ENCODE assay signal across 10 cellular contexts in genomic region chr11:69008774-69009440, GRCh38. TPM values are rescaled to one million over a fixed set of nuclear protein-coding genes. Genes with fewer than 3 reads are reported as not detected.
A peak's percentile ranks its signal among the peaks of the same experiment; 100 is the strongest.
DNase-seq lines count a peak whose midpoint lies in the region; ATAC-seq, FAIRE-seq and TF ChIP-seq lines count a peak whose summit lies in the region.
"Had no signal": no experiment of that assay in that cellular context is flagged by ENCODE, and none has a peak within 500 bp of the region (broad histone marks: within the 10 kb centered on the region; RNA-seq: fewer than 3 reads in every experiment).

No MANE protein-coding gene starts in this region.

- no peaks in the 10 kb centered on the region for H3K27me3 ChIP-seq in osteoblast (ENCODE audit: insufficient read depth, low read length)

- CTCF ChIA-PET in WTC11 (lab: Charles Lee) = interaction anchor here (0.9 to 1.7 kb wide), 2 partner anchors 12 to 35 kb away, joined by 3 to 6 read pairs; no protein-coding TSS in a partner anchor

- peak; percentile 70 for FAIRE-seq in RCC 7860 (lab: Jason Lieb, UNC)

- H3K9me3 ChIP-seq in osteoblast (ENCODE audit: low read depth, low read length) = no peaks in the 10 kb centered on the region

- H3K36me3 ChIP-seq in osteoblast (ENCODE audit: insufficient read depth, low read length) = peaks cover 3% of the 10 kb centered on the region

- H3K27ac Mint-ChIP-seq in WTC11 = no peak overlapping the region
- H3K27ac Mint-ChIP-seq: activated naive CD8-positive, alpha-beta T cell had no signal

- no peaks in the 10 kb centered on the region for H4K20me1 ChIP-seq in osteoblast (ENCODE audit: insufficient read depth, low read length)

- DNase-seq in COLO829 (ENCODE audit: low spot score) (peak; percentile 69), RCC 7860 (ENCODE audit: low spot score) (peak; percentile 84), fibroblast of peridontal ligament (ENCODE audit: extremely low read depth) (peak; percentile 95), osteoblast (ENCODE audit: insufficient read length, low spot score, missing footprints) (peak; percentile 100), cerebellum (ENCODE audit: low spot score) (no peak), WTC11 (ENCODE audit: low spot score) (no peak), retina (no peak), NAMALWA (ENCODE audit: low spot score) (no peak)
- DNase-seq: GDM1 had no signal

- peak overlapping the region; percentile 44 for H3K4me2 ChIP-seq in osteoblast (ENCODE audit: insufficient read depth, low read length)

- H3K4me1 ChIP-seq in osteoblast (ENCODE audit: insufficient read depth, low read length) = peaks cover 59% of the 10 kb centered on the region

- peak overlapping the region; percentile 85 for H3K27ac ChIP-seq in osteoblast (ENCODE audit: low read depth, low read length)

- POLR2A ChIA-PET in WTC11 (lab: Charles Lee) = no interaction called here

- peaks cover 30% of the 10 kb centered on the region for H3K4me1 Mint-ChIP-seq in WTC11

- H3K9me3 Mint-ChIP-seq in WTC11 = no peaks in the 10 kb centered on the region

- no peak for ATAC-seq in WTC11

- no peaks in the 10 kb centered on the region for H3K36me3 Mint-ChIP-seq in WTC11
- H3K36me3 Mint-ChIP-seq: activated naive CD8-positive, alpha-beta T cell had no signal

- H3K4me3 Mint-ChIP-seq in WTC11 = no peak overlapping the region
- H3K4me3 Mint-ChIP-seq: activated naive CD8-positive, alpha-beta T cell had no signal

- H2AFZ ChIP-seq in osteoblast (ENCODE audit: low read length) = no peak overlapping the region

- H3K27me3 Mint-ChIP-seq in WTC11 (ENCODE audit: low read depth) = peaks cover 5% of the 10 kb centered on the region

- TF ChIP-seq CTCF in osteoblast (IDR thresholded peaks at IDR 0.05; ENCODE audit: extremely low read depth, low read depth, low read length) (no peak), WTC11 (IDR thresholded peaks at IDR 0.05) (no peak)

- peak overlapping the region; percentile 25 for H3K4me3 ChIP-seq in osteoblast (ENCODE audit: insufficient read depth, low read length)

- H3K79me2 ChIP-seq in osteoblast (ENCODE audit: insufficient read depth, low read length) = peaks cover 13% of the 10 kb centered on the region

TF ChIP-seq in WTC11, 78 proteins besides CTCF, POLR2A, EP300 and RAD21:
- TF ChIP-seq, protein P1, sequence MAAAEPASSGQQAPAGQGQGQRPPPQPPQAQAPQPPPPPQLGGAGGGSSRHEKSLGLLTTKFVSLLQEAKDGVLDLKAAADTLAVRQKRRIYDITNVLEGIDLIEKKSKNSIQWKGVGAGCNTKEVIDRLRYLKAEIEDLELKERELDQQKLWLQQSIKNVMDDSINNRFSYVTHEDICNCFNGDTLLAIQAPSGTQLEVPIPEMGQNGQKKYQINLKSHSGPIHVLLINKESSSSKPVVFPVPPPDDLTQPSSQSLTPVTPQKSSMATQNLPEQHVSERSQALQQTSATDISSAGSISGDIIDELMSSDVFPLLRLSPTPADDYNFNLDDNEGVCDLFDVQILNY (CRISPR knock-in tag; IDR thresholded peaks at IDR 0.05) = no peak
- TF ChIP-seq, protein P2, sequence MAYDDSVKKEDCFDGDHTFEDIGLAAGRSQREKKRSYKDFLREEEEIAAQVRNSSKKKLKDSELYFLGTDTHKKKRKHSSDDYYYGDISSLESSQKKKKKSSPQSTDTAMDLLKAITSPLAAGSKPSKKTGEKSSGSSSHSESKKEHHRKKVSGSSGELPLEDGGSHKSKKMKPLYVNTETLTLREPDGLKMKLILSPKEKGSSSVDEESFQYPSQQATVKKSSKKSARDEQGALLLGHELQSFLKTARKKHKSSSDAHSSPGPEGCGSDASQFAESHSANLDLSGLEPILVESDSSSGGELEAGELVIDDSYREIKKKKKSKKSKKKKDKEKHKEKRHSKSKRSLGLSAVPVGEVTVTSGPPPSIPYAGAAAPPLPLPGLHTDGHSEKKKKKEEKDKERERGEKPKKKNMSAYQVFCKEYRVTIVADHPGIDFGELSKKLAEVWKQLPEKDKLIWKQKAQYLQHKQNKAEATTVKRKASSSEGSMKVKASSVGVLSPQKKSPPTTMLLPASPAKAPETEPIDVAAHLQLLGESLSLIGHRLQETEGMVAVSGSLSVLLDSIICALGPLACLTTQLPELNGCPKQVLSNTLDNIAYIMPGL (CRISPR knock-in tag; IDR thresholded peaks at IDR 0.05) = no peak
- TF ChIP-seq ERG (CRISPR knock-in tag; IDR thresholded peaks at IDR 0.05) (no peak), SMAD3 (CRISPR knock-in tag; IDR thresholded peaks at IDR 0.05; ENCODE audit: borderline replicate concordance) (no peak), ZSCAN18 (CRISPR knock-in tag; IDR thresholded peaks at IDR 0.05) (no peak)
- TF ChIP-seq, protein P3, sequence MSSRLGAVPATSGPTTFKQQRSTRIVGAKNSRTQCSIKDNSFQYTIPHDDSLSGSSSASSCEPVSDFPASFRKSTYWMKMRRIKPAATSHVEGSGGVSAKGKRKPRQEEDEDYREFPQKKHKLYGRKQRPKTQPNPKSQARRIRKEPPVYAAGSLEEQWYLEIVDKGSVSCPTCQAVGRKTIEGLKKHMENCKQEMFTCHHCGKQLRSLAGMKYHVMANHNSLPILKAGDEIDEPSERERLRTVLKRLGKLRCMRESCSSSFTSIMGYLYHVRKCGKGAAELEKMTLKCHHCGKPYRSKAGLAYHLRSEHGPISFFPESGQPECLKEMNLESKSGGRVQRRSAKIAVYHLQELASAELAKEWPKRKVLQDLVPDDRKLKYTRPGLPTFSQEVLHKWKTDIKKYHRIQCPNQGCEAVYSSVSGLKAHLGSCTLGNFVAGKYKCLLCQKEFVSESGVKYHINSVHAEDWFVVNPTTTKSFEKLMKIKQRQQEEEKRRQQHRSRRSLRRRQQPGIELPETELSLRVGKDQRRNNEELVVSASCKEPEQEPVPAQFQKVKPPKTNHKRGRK (CRISPR knock-in tag; IDR thresholded peaks at IDR 0.05; ENCODE audit: borderline replicate concordance) = no peak
- TF ChIP-seq, protein P4, sequence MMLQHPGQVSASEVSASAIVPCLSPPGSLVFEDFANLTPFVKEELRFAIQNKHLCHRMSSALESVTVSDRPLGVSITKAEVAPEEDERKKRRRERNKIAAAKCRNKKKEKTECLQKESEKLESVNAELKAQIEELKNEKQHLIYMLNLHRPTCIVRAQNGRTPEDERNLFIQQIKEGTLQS (CRISPR knock-in tag; conservative IDR thresholded peaks at IDR 0.05) = no peak

RNA-seq across cellular contexts. Expression of gene MRGPRF, which starts 4.1 kb away (rescaled TPM):
- total RNA-seq in osteoblast (39.4 and 41.5 TPM in 2 replicates), cerebellum (2.0 TPM), WTC11 (2021) (3.8 to 6.5 TPM (median 5.5 TPM) in 3 replicates)

RNA-seq across cellular contexts. Expression of gene MRGPRD, which starts 28.1 kb away (rescaled TPM):
- total RNA-seq in osteoblast (not detected in 2 replicates), cerebellum (not detected), WTC11 (2021) (not detected in 3 replicates)

RNA-seq across cellular contexts. Expression of gene TPCN2, which starts 39.8 kb away (rescaled TPM):
- total RNA-seq in osteoblast = 14.1 and 17.4 TPM in 2 replicates
- total RNA-seq in cerebellum = 14.2 TPM
- total RNA-seq in WTC11 (2021) = 20.2 to 24.6 TPM (median 22.0 TPM) in 3 replicates

Comparison
In these comparisons a context has a peak if more than half of its experiments do, and no peak if none do; other contexts are left out.
1. DNase-seq: peak in COLO829 (single experiment), RCC 7860 (single experiment), fibroblast of peridontal ligament (single experiment) and osteoblast (single experiment); none in cerebellum (single experiment), WTC11 (single experiment), retina (single experiment) and NAMALWA (single experiment).